Comparison of ENCODE assay signal across 1 cellular context in genomic region chr5:140557136-140557805, GRCh38.
TF ChIP-seq lines count a peak whose summit lies in the region.

Gene SRA1 (minus strand): TSS chr5:140557473. CDS start chr5:140557452, 21 bp downstream.

TF ChIP-seq in IMR-90, 13 proteins besides CTCF, POLR2A, EP300 and RAD21 (continued from another document):
- TF ChIP-seq, protein P1, sequence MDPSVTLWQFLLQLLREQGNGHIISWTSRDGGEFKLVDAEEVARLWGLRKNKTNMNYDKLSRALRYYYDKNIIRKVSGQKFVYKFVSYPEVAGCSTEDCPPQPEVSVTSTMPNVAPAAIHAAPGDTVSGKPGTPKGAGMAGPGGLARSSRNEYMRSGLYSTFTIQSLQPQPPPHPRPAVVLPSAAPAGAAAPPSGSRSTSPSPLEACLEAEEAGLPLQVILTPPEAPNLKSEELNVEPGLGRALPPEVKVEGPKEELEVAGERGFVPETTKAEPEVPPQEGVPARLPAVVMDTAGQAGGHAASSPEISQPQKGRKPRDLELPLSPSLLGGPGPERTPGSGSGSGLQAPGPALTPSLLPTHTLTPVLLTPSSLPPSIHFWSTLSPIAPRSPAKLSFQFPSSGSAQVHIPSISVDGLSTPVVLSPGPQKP (IDR thresholded peaks at IDR 0.05; ENCODE audit: borderline replicate concordance, low read depth, low read length): 0 out of 2 replicates have a peak, but pooled peaks have one; percentile 37
